ENCODE assay signal across 8 cellular contexts in the genomic region with DNA sequence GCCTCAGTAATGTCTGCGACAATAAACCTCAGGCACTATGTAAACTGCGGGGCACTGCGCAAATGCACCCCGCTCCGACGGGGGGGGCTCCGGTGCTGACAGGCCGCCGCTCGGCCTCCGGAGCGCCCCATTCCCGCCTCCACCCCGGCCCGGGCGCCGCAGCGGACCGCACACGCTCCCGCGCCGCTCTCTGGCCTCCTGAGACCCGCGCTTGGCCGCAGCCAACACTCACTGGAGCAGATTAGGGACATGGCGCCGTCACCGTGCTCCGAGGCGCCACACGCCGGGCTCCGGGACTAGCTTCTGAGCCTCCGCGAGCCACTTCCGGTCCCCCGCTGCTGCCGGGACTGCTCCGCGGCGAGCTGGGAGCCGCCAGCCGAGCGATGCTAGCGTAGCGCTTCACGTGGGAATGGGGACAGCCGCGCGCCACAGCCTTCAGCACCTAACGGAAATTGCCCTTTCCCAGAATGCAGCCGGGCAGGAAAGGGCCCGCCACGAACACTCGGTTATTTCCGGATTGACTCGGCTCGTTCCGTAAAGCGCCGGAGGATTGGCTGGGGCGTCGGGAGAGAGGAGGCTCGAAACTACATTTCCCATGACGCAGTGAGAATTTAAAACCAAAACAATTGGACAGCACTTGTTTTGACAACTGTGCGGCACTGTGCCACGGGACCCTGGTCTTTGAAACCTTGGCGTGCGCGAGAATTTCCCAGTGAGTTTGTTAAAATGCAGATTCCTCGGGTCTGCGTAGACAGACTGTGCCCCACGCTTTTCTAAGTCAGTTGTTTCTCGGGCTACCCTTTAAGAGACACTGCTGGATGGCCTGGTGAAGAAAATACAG. TPM values are rescaled to one million over a fixed set of nuclear protein-coding genes. Genes with fewer than 3 reads are reported as not detected.
DNase-seq lines count a peak whose midpoint lies in the region; FAIRE-seq and TF ChIP-seq lines count a peak whose summit lies in the region.

A gene (minus strand): TSS at position 454 of the 841 bp plus-strand sequence. CDS start 203 bp downstream, at position 251.

- POLR2A ChIA-PET in HEK293T (lab: Yijun Ruan, JAX), result interaction anchor here (1.1 to 2.1 kb wide), 10 partner anchors 8 to 255 kb away, joined by 3 to 34 read pairs (median 4); a partner anchor contains a TSS

- in situ Hi-C loops in SK-MEL-5 (cut with HindIII; ENCODE audit: low pct_unique_long_range_greater_than_20kb, low sequenced_read_pairs), result no loop called here

- FAIRE-seq in frontal cortex (lab: Jason Lieb, UNC), result peak; percentile 56

- DNase-seq in GDM1 (lab: John Stamatoyannopoulos, UW) (peak; percentile 94), HEK293T (ENCODE audit: extremely low spot score) (peak; percentile 98), MV-4-11 (lab: John Stamatoyannopoulos, UW) (peak; percentile 98), SK-MEL-5 (ENCODE audit: low read depth, low spot score) (peak; percentile 96), frontal cortex (ENCODE audit: low spot score in 2 of 2) (peak; percentile 96 to 97), non-pigmented ciliary epithelial cell (ENCODE audit: low read depth) (peak; percentile 72), superior temporal gyrus (ENCODE audit: extremely low spot score) (peak; percentile 100)
- peak; percentile 99 for DNase-seq in activated naive CD4-positive, alpha-beta T cell treated with Interleukin-2 at 50 U/mL for 16 hours

- CTCF ChIA-PET in HEK293T (lab: Yijun Ruan, JAX), result interaction anchor here (1.0 kb wide), 1 partner anchor 9 kb away, joined by 3 read pairs; no protein-coding TSS in a partner anchor

TF ChIP-seq in HEK293T, 16 proteins besides CTCF, POLR2A, EP300 and RAD21:
- peak; percentile 32 for TF ChIP-seq L3MBTL2 (conservative IDR thresholded peaks at IDR 0.05)
- TF ChIP-seq ELF4 (IDR thresholded peaks at IDR 0.05), result peak; percentile 52; the same call in 1 of the 2 replicates
- no peak for TF ChIP-seq BHLHE40 (IDR thresholded peaks at IDR 0.05; ENCODE audit: borderline replicate concordance)
- TF ChIP-seq TARDBP (IDR thresholded peaks at IDR 0.05), result no peak
- no peak for TF ChIP-seq ARNT (IDR thresholded peaks at IDR 0.05)
- TF ChIP-seq SP1 (IDR thresholded peaks at IDR 0.05), result no peak
- TF ChIP-seq SUZ12 (IDR thresholded peaks at IDR 0.05), result no peak
- TF ChIP-seq, protein P1, sequence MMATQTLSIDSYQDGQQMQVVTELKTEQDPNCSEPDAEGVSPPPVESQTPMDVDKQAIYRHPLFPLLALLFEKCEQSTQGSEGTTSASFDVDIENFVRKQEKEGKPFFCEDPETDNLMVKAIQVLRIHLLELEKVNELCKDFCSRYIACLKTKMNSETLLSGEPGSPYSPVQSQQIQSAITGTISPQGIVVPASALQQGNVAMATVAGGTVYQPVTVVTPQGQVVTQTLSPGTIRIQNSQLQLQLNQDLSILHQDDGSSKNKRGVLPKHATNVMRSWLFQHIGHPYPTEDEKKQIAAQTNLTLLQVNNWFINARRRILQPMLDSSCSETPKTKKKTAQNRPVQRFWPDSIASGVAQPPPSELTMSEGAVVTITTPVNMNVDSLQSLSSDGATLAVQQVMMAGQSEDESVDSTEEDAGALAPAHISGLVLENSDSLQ (IDR thresholded peaks at IDR 0.05), result no peak; the same call in 1 of the 2 replicates
- TF ChIP-seq FOXK2 (IDR thresholded peaks at IDR 0.05), result no peak
- TF ChIP-seq HDGF (IDR thresholded peaks at IDR 0.05; ENCODE audit: borderline replicate concordance), result no peak

RNA-seq across cellular contexts. Expression of the gene that starts here (rescaled TPM):
- total RNA-seq in SK-MEL-5 (2014; rRNA removed; shearing (Covaris generic)), result 42.3 and 52.7 TPM in 2 replicates
- 124 and 152 TPM in 2 replicates for polyA plus RNA-seq in SK-MEL-5 (2015; cell fraction: cytosol; rRNA removed)
- polyA plus RNA-seq in SK-MEL-5 (2015; cell fraction: nucleus; rRNA removed), result 31.8 and 40.3 TPM in 2 replicates
- 37.5 TPM for total RNA-seq in frontal cortex

Comparison
In these comparisons a context has a peak if more than half of its experiments do, and no peak if none do; other contexts are left out.
1. Peak in every context shown above with its lines: DNase-seq.